In the genomic region with DNA sequence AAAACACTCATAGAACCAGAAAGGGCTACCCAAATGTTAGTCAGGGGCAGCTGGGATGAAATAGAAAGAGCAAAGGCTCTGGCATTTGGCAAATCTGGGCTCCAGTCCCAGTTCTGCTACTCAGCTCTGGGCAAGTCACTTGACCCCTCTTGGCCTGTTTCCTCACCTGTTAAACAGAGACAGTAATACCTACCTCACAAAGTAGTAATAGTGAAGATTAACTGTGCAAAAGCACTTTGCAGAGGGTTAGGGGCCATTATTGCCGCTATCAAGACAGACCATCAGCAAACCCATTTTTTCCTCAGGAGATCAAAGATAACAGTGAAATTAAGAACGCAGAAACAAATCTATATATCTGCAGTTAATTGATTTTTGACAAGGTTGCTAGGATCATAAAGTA, we compare ENCODE assay signal across 22 cellular contexts. TPM values are rescaled to one million over a fixed set of nuclear protein-coding genes. Genes with fewer than 3 reads are reported as not detected.
DNase-seq lines count a peak whose midpoint lies in the region; ATAC-seq, FAIRE-seq and TF ChIP-seq lines count a peak whose summit lies in the region.
"Had no signal": no experiment of that assay in that cellular context is flagged by ENCODE, and none has a peak within 500 bp of the region (broad histone marks: within the 10 kb centered on the region; RNA-seq: fewer than 3 reads in every experiment).

No MANE protein-coding gene starts in this region.

- intact Hi-C loops in HepG2 (cut with micrococcal nuclease; ENCODE audit: unreplicated experiment), result no loop called here

- no peak overlapping the region for H3K4me2 ChIP-seq in HepG2 (ENCODE audit: low read depth, low read length)

- H3K4me3 ChIP-seq in liver (ENCODE audit: low read depth in 1 of 3, low read length in 3 of 3) (no peak overlapping the region), HepG2 (replicated peaks in 1 of 3; ENCODE audit: insufficient read depth in 1 of 3, low read depth in 2 of 3, low read length in 3 of 3) (no peak overlapping the region), lung (no peak overlapping the region)
- H3K4me3 ChIP-seq: K562 had no signal

- H3K9me3 ChIP-seq in liver (ENCODE audit: control insufficient read depth in 4 of 4, low read length in 3 of 4), result no peaks in the 10 kb centered on the region
- no peaks in the 10 kb centered on the region for H3K9me3 ChIP-seq in HepG2 (ENCODE audit: low read length)
- peaks cover 0 to 3% of the 10 kb centered on the region in 2 donors for H3K9me3 ChIP-seq in lung (ENCODE audit: control insufficient read depth in 2 of 2, insufficient read depth in 1 of 2, low read length in 1 of 2)

- TF ChIP-seq POLR2A in HepG2 (IDR thresholded peaks at IDR 0.05; ENCODE audit: insufficient read depth in 1 of 2, low read depth in 2 of 2, low read length in 2 of 2), result no peak

- TF ChIP-seq RAD21 in liver (IDR thresholded peaks at IDR 0.05) (peak in 1 of 2 donors; percentile 12), HepG2 (CRISPR knock-in tag; IDR thresholded peaks at IDR 0.05) (no peak)

- FAIRE-seq in HepG2 (lab: Jason Lieb, UNC) (no peak), RCC 7860 (lab: Jason Lieb, UNC) (no peak)
- FAIRE-seq: GM12891, GM19239, K562 had no signal

- POLR2A ChIA-PET in HepG2 (lab: Yijun Ruan, JAX), result no interaction called here

- TF ChIP-seq CTCF in liver (IDR thresholded peaks at IDR 0.05; ENCODE audit: low read depth, low read length, missing input control) (no peak), HepG2 (CRISPR knock-in tag; IDR thresholded peaks at IDR 0.05) (no peak), lung (IDR thresholded peaks at IDR 0.05; ENCODE audit: control extremely low read depth, extremely low read depth) (no peak)

- H3K9ac ChIP-seq in liver (ENCODE audit: low read depth in 1 of 2, low read length in 2 of 2) (no peak overlapping the region), HepG2 (ENCODE audit: insufficient read depth, low read depth, low read length) (no peak overlapping the region)

- ATAC-seq in HepG2, result no peak
- ATAC-seq in lung (ENCODE audit: insufficient read depth, low FRiP score), result no peak
- no peak for ATAC-seq in GM21825 (IDR thresholded peaks at IDR 0.05; ENCODE audit: unreplicated experiment)
- ATAC-seq: K562 had no signal

- 65% methylated on average over 2 of the region's 2 CpGs for WGBS in liver
- 42% methylated on average over 2 of the region's 2 CpGs for WGBS in HepG2 (ENCODE audit: low lambda C conversion rate)
- 57 to 81% methylated on average over 2 of the region's 2 CpGs for WGBS in lung, 2 donors

- H3K36me3 ChIP-seq in liver (ENCODE audit: control insufficient read depth in 4 of 4, insufficient read depth in 3 of 4, low read depth in 1 of 4, low read length in 3 of 4), result no peaks in the 10 kb centered on the region
- H3K36me3 ChIP-seq in HepG2 (replicated peaks in 1 of 2; ENCODE audit: control insufficient read depth in 1 of 2, insufficient read depth in 2 of 2, low read length in 2 of 2), result no peaks in the 10 kb centered on the region
- no peaks in the 10 kb centered on the region for H3K36me3 ChIP-seq in lung (ENCODE audit: control insufficient read depth in 2 of 2, insufficient read depth in 2 of 2, low read length in 2 of 2)

- H3K27me3 ChIP-seq in liver (ENCODE audit: control insufficient read depth in 4 of 4, insufficient read depth in 4 of 4, low read length in 3 of 4) (no peaks in the 10 kb centered on the region), HepG2 (ENCODE audit: control insufficient read depth in 1 of 2, insufficient read depth in 2 of 2, low read length in 2 of 2) (no peaks in the 10 kb centered on the region), lung (ENCODE audit: control insufficient read depth, insufficient read depth) (no peaks in the 10 kb centered on the region)

- no peaks in the 10 kb centered on the region for H3K79me2 ChIP-seq in HepG2 (ENCODE audit: insufficient read depth, low read length)

- CTCF ChIA-PET in HepG2 (lab: Yijun Ruan, JAX; ENCODE audit: low intra/inter-chr PET ratio, low total read pairs), result no interaction called here

- no peak overlapping the region for H2AFZ ChIP-seq in HepG2 (ENCODE audit: low read length)

- TF ChIP-seq EP300 in HepG2 (IDR thresholded peaks at IDR 0.05; ENCODE audit: low read depth in 2 of 2, low read length in 2 of 2), result no peak
- no peak for TF ChIP-seq EP300 in HepG2 (CRISPR knock-in tag; IDR thresholded peaks at IDR 0.05; ENCODE audit: borderline replicate concordance)

- no peaks in the 10 kb centered on the region for H4K20me1 ChIP-seq in HepG2 (ENCODE audit: insufficient read depth, low read length)

- in situ Hi-C loops in HepG2 (cut with HindIII; ENCODE audit: extremely low pct_ligation_motif_present, low pct_unique_long_range_greater_than_20kb), result no loop called here

- BruUV-seq in HepG2 (replicated peaks; lab: Mats Ljungman, UMichigan), result no TSS peak

- DNase-seq in DMS 273 (lab: John Stamatoyannopoulos, UW; ENCODE audit: unreplicated experiment) (peak; percentile 28), DMS 273 treated with DMSO at 0.1 percent for 48 hours (lab: John Stamatoyannopoulos, UW) (no peak), HepG2 (ENCODE audit: low spot score) (no peak), lung (ENCODE audit: low spot score) (peak; percentile 78), dedifferentiated amniotic fluid mesenchymal stem cell (ENCODE audit: extremely low spot score) (no peak), RCC 7860 (ENCODE audit: low spot score) (no peak)
- DNase-seq: AML-193; GF-D8; GOT3; NCI-H1417 treated with DMSO at 0.1 percent for 48 hours; NCI-H187 treated with DMSO at 0.1 percent for 48 hours; NCI-H446; NCI-H526 treated with DMSO at 0.1 percent for 48 hours; NK-92 treated with Interleukin-12 subunit alpha and Interleukin-12 subunit beta, amount 100 ng/mL, for 24 hours; SHP77 had no signal

- H3K27ac ChIP-seq in liver (ENCODE audit: low read depth in 1 of 2, low read length in 2 of 2) (no peak overlapping the region), HepG2 (ENCODE audit: extremely low read length, insufficient read depth, low read length) (no peak overlapping the region), lung (ENCODE audit: low read depth in 1 of 2, low read length in 1 of 2) (no peak overlapping the region)
- H3K27ac ChIP-seq: 22Rv1, C4-2B had no signal

- peaks cover 4 to 12% (median 8%) of the 10 kb centered on the region in 4 donors for H3K4me1 ChIP-seq in liver (ENCODE audit: control insufficient read depth in 4 of 4, insufficient read depth in 4 of 4, low read length in 3 of 4)
- H3K4me1 ChIP-seq in HepG2 (ENCODE audit: insufficient read depth, low read length), result peaks cover 32% of the 10 kb centered on the region
- H3K4me1 ChIP-seq in lung (ENCODE audit: control insufficient read depth in 2 of 2, insufficient read depth in 2 of 2, low read length in 2 of 2), result peaks cover 2 to 3% of the 10 kb centered on the region in 2 donors

RNA-seq across cellular contexts. Expression of a gene that starts 20.6 kb away (rescaled TPM):
- 10 to 100 TPM; 15.4 to 18.1 TPM for total RNA-seq in liver
- 1 to 10 TPM; 6.1 to 7.7 TPM for polyA plus RNA-seq in liver
- total RNA-seq in HepG2 (2016; rRNA removed; fragmentation: Illumina TruSeq; extraction: Trizol), result 20.2 and 36.2 TPM in 2 replicates
- total RNA-seq in HepG2 (2016; cell fraction: cytosol; rRNA removed; fragmentation: Illumina TruSeq; extraction: Trizol; ENCODE audit: low read depth), result 1.4 and 1.7 TPM in 2 replicates
- 19.7 and 35.0 TPM in 2 replicates for total RNA-seq in HepG2 (2016; cell fraction: insoluble cytoplasmic fraction; rRNA removed; fragmentation: Illumina TruSeq; extraction: Trizol)
- 7.5 and 8.5 TPM in 2 replicates for total RNA-seq in HepG2 (2016; cell fraction: membrane; rRNA removed; fragmentation: Illumina TruSeq; extraction: Trizol)
- 20.0 and 21.0 TPM in 2 replicates for total RNA-seq in HepG2 (2016; cell fraction: nucleus; rRNA removed; fragmentation: Illumina TruSeq; extraction: Trizol)
- 5.7 and 6.5 TPM in 2 replicates for polyA plus RNA-seq in HepG2 (2011; rRNA removed)
- polyA plus RNA-seq in HepG2 (2011; cell fraction: cytosol; rRNA removed), result 2.2 and 4.1 TPM in 2 replicates
- 3.3 and 6.2 TPM in 2 replicates for polyA plus RNA-seq in HepG2 (2011; cell fraction: nucleus; rRNA removed)
- polyA plus RNA-seq in HepG2 (2012), result 10.2 and 10.9 TPM in 2 replicates
- 0.65 and 0.86 TPM in 2 replicates for polyA plus RNA-seq in HepG2 (2016; cell fraction: cytosol; fragmentation: Illumina TruSeq; extraction: Trizol; ENCODE audit: low read depth)
- 29.1 and 30.2 TPM in 2 replicates for polyA plus RNA-seq in HepG2 (2016; cell fraction: insoluble cytoplasmic fraction; fragmentation: Illumina TruSeq; extraction: Trizol; ENCODE audit: low read depth)
- 3.3 and 4.2 TPM in 2 replicates for polyA plus RNA-seq in HepG2 (2016; cell fraction: membrane; fragmentation: Illumina TruSeq; extraction: Trizol; ENCODE audit: low read depth)
- 20.6 and 21.7 TPM in 2 replicates for polyA plus RNA-seq in HepG2 (2016; cell fraction: nucleus; fragmentation: Illumina TruSeq; extraction: Trizol; ENCODE audit: insufficient read depth, low read depth)
- polyA minus RNA-seq in HepG2 (2011; rRNA and poly(A)+ RNA removed; ENCODE audit: low replicate concordance), result 7.5 and 15.3 TPM in 2 replicates
- 13.4 and 17.0 TPM in 2 replicates for polyA minus RNA-seq in HepG2 (2011; cell fraction: cytosol; rRNA and poly(A)+ RNA removed)
- polyA minus RNA-seq in HepG2 (2011; cell fraction: nucleus; rRNA and poly(A)+ RNA removed), result 12.9 and 15.8 TPM in 2 replicates
- 10 to 100 TPM; 10.6 to 21.0 TPM for total RNA-seq in lung
- polyA plus RNA-seq in lung, result 1 to 10 TPM; 3.1 to 5.3 TPM

RNA-seq across cellular contexts. Expression of a gene that starts 40.0 kb away (rescaled TPM):
- total RNA-seq in liver (not detected), HepG2 (2016; rRNA removed; fragmentation: Illumina TruSeq; extraction: Trizol) (0.40 and 0.56 TPM in 2 replicates), lung (under 1 TPM; 0.54 to 0.80 TPM)
- polyA plus RNA-seq in liver (under 1 TPM in 1 of 2 donors, not detected in 1; 0.08 TPM), HepG2 (2011; rRNA removed) (0.13 TPM in 2 replicates), lung (under 1 TPM; 0.20 to 0.37 TPM)
- total RNA-seq in HepG2 (2016; cell fraction: cytosol; rRNA removed; fragmentation: Illumina TruSeq; extraction: Trizol; ENCODE audit: low read depth), result 0.09 TPM in 1 of 2 replicates, not detected in the other
- total RNA-seq in HepG2 (2016; cell fraction: insoluble cytoplasmic fraction; rRNA removed; fragmentation: Illumina TruSeq; extraction: Trizol), result 0.32 and 0.62 TPM in 2 replicates
- total RNA-seq in HepG2 (2016; cell fraction: membrane; rRNA removed; fragmentation: Illumina TruSeq; extraction: Trizol), result 0.43 and 0.48 TPM in 2 replicates
- 0.34 and 0.43 TPM in 2 replicates for total RNA-seq in HepG2 (2016; cell fraction: nucleus; rRNA removed; fragmentation: Illumina TruSeq; extraction: Trizol)
- 0.09 and 0.13 TPM in 2 replicates for polyA plus RNA-seq in HepG2 (2011; cell fraction: cytosol; rRNA removed)
- 0.03 and 0.10 TPM in 2 replicates for polyA plus RNA-seq in HepG2 (2011; cell fraction: nucleus; rRNA removed)
- polyA plus RNA-seq in HepG2 (2012), result 0.04 and 0.17 TPM in 2 replicates
- 0.19 and 0.23 TPM in 2 replicates for polyA plus RNA-seq in HepG2 (2016; cell fraction: cytosol; fragmentation: Illumina TruSeq; extraction: Trizol; ENCODE audit: low read depth)
- 0.99 and 1.5 TPM in 2 replicates for polyA plus RNA-seq in HepG2 (2016; cell fraction: insoluble cytoplasmic fraction; fragmentation: Illumina TruSeq; extraction: Trizol; ENCODE audit: low read depth)
- 0.65 and 0.84 TPM in 2 replicates for polyA plus RNA-seq in HepG2 (2016; cell fraction: membrane; fragmentation: Illumina TruSeq; extraction: Trizol; ENCODE audit: low read depth)
- polyA plus RNA-seq in HepG2 (2016; cell fraction: nucleus; fragmentation: Illumina TruSeq; extraction: Trizol; ENCODE audit: insufficient read depth, low read depth), result 0.89 and 1.1 TPM in 2 replicates
- 0.14 TPM in 1 of 2 replicates, not detected in the other for polyA minus RNA-seq in HepG2 (2011; rRNA and poly(A)+ RNA removed; ENCODE audit: low replicate concordance)
- 0.18 TPM in 1 of 2 replicates, not detected in the other for polyA minus RNA-seq in HepG2 (2011; cell fraction: cytosol; rRNA and poly(A)+ RNA removed)
- 0.25 and 0.39 TPM in 2 replicates for polyA minus RNA-seq in HepG2 (2011; cell fraction: nucleus; rRNA and poly(A)+ RNA removed)
- total RNA-seq: K562 had no signal

Comparison
In these comparisons a context has a peak if more than half of its experiments do, and no peak if none do; other contexts are left out.
1. DNase-seq: peak in DMS 273 (single experiment) and lung (single experiment); none in DMS 273 treated with DMSO at 0.1 percent for 48 hours (single experiment), HepG2 (single experiment), dedifferentiated amniotic fluid mesenchymal stem cell (single experiment) and RCC 7860 (single experiment).